In genomic region chr16:8964462-8964861, GRCh38 we compare ENCODE assay signal across 8 cellular contexts. TPM values are rescaled to one million over a fixed set of nuclear protein-coding genes. Genes with fewer than 3 reads are reported as not detected.
DNase-seq lines count a peak whose midpoint lies in the region; ATAC-seq and TF ChIP-seq lines count a peak whose summit lies in the region.

No MANE protein-coding gene starts in this region.

- H3K4me3 ChIP-seq in skeletal muscle satellite cell (ENCODE audit: low read length) = peak overlapping the region; percentile 92

- H3K36me3 ChIP-seq in skeletal muscle satellite cell (ENCODE audit: insufficient read depth, low read length) = no peaks in the 10 kb centered on the region

- H3K27ac Mint-ChIP-seq in T-helper 2 cell treated with Interferon-gamma antibody and Interleukin-4, amounts not matched to agents 5 μg/mL and 100 μg/mL, for 36 hours = peak overlapping the region; percentile 70

- no peak for TF ChIP-seq CTCF in foreskin keratinocyte (conservative IDR thresholded peaks at IDR 0.05)

- H3K27me3 ChIP-seq in foreskin keratinocyte (no peaks in the 10 kb centered on the region), skeletal muscle satellite cell (ENCODE audit: control insufficient read depth, insufficient read depth, low read length) (no peaks in the 10 kb centered on the region)

- H3K36me3 Mint-ChIP-seq in T-helper 2 cell treated with Interferon-gamma antibody and Interleukin-4, amounts not matched to agents 5 μg/mL and 100 μg/mL, for 36 hours (ENCODE audit: low read depth) = peaks cover 11% of the 10 kb centered on the region

- H3K9ac ChIP-seq in skeletal muscle satellite cell (ENCODE audit: low read depth, low read length) = peak overlapping the region; percentile 91

- H3K27ac ChIP-seq in foreskin keratinocyte = peak overlapping the region; percentile 63

- peak overlapping the region; percentile 65 for H3K4me3 Mint-ChIP-seq in T-helper 2 cell treated with Interferon-gamma antibody and Interleukin-4, amounts not matched to agents 5 μg/mL and 100 μg/mL, for 36 hours

- H3K4me1 ChIP-seq in foreskin keratinocyte = peaks cover 14% of the 10 kb centered on the region
- H3K4me1 ChIP-seq in skeletal muscle satellite cell (ENCODE audit: control insufficient read depth, insufficient read depth, low read length) = peaks cover 31% of the 10 kb centered on the region

- peak; percentile 9 for ATAC-seq in GM19395 (IDR thresholded peaks at IDR 0.05; ENCODE audit: unreplicated experiment)
- ATAC-seq in foreskin keratinocyte = no peak
- ATAC-seq in GM21717 (IDR thresholded peaks at IDR 0.05; ENCODE audit: unreplicated experiment) = no peak
- no peak for ATAC-seq in GM19467 (IDR thresholded peaks at IDR 0.05; ENCODE audit: unreplicated experiment)

- peak overlapping the region; percentile 99 for H3K4me2 ChIP-seq in skeletal muscle satellite cell (ENCODE audit: low read length)

- peaks cover 12% of the 10 kb centered on the region for H3K27me3 Mint-ChIP-seq in T-helper 2 cell treated with Interferon-gamma antibody and Interleukin-4, amounts not matched to agents 5 μg/mL and 100 μg/mL, for 36 hours (ENCODE audit: low read depth)

- peaks cover 29% of the 10 kb centered on the region for H3K4me1 Mint-ChIP-seq in T-helper 2 cell treated with Interferon-gamma antibody and Interleukin-4, amounts not matched to agents 5 μg/mL and 100 μg/mL, for 36 hours (ENCODE audit: low read depth)

- H3K9me3 ChIP-seq in skeletal muscle satellite cell (replicated peaks; ENCODE audit: low read length) = no peaks in the 10 kb centered on the region

- H3K9me3 Mint-ChIP-seq in T-helper 2 cell treated with Interferon-gamma antibody and Interleukin-4, amounts not matched to agents 5 μg/mL and 100 μg/mL, for 36 hours = no peaks in the 10 kb centered on the region

- DNase-seq in T-helper 2 cell treated with Interferon-gamma antibody and Interleukin-4, amounts not matched to agents 5 μg/mL and 100 μg/mL, for 36 hours (ENCODE audit: low spot score) = no peak
- DNase-seq in foreskin keratinocyte (no peak), NCI-H1105 (lab: John Stamatoyannopoulos, UW) (no peak), NCI-H1694 (lab: John Stamatoyannopoulos, UW) (no peak)

RNA-seq across cellular contexts. Expression of gene USP7, which starts 0.8 kb away (rescaled TPM):
- total RNA-seq in foreskin keratinocyte = 72.6 and 75.9 TPM in 2 replicates
- 28.8 and 35.5 TPM in 2 replicates for polyA plus RNA-seq in foreskin keratinocyte
- 46.3 and 52.2 TPM in 2 replicates for total RNA-seq in skeletal muscle satellite cell (2012; rRNA removed)
